In the genomic region with DNA sequence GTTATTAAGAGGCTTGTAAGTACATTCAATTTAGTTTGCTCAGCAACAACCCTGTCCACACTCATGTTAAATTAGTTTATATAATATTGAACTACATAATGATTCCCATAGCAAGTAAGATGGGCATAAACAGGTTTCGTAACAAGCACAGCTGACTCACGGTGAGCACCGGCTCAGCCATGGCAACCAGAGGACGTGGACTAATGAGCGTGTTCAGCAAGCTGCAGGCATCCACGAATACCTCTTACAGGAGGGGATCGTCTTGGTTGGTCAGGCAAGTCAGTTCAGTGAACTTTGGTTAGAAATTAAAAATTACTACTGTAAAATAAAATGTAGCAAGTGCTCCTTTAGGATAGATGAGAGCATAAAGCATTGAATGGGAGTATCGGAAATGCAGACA, we compare ENCODE assay signal across 14 cellular contexts. TPM values are rescaled to one million over a fixed set of nuclear protein-coding genes. Genes with fewer than 3 reads are reported as not detected.
DNase-seq lines count a peak whose midpoint lies in the region; TF ChIP-seq lines count a peak whose summit lies in the region.
"Had no signal": no experiment of that assay in that cellular context is flagged by ENCODE, and none has a peak within 500 bp of the region (broad histone marks: within the 10 kb centered on the region; RNA-seq: fewer than 3 reads in every experiment).

No MANE protein-coding gene starts in this region.

- H2BK5ac ChIP-seq in neuronal stem cell (ENCODE audit: low read length), result no peak overlapping the region

- no peak overlapping the region for H3K9ac ChIP-seq in neuronal stem cell (ENCODE audit: low read depth, low read length, poor library complexity)

- intact Hi-C loops in stomach (cut with DNase I; ENCODE audit: low total_unique reads), result no loop called here

- H4K91ac ChIP-seq in neuronal stem cell (ENCODE audit: low read depth, low read length, poor library complexity), result no peak overlapping the region

- no peak overlapping the region for H2BK120ac ChIP-seq in neuronal stem cell (ENCODE audit: low read depth, low read length)

- in situ Hi-C loops in astrocyte of the spinal cord (cut with HindIII; ENCODE audit: low sequenced_read_pairs), result no loop called here

- H3K4me1 ChIP-seq in stomach, result no peaks in the 10 kb centered on the region
- no peaks in the 10 kb centered on the region for H3K4me1 ChIP-seq in neuronal stem cell (ENCODE audit: control insufficient read depth in 2 of 2, insufficient read depth in 1 of 2, low read depth in 1 of 2, low read length in 2 of 2)
- H3K4me1 ChIP-seq: heart right ventricle had no signal

- no peak overlapping the region for H3K4me2 ChIP-seq in neuronal stem cell (ENCODE audit: insufficient read depth, low read length, poor library complexity, severe bottlenecking)

- no peak overlapping the region for H3K4ac ChIP-seq in neuronal stem cell (ENCODE audit: low read length)

- H3K9me3 ChIP-seq in stomach (peaks cover 0 to 16% (median 4%) of the 10 kb centered on the region in 4 donors), neuronal stem cell (replicated peaks in 1 of 2; ENCODE audit: control insufficient read depth in 2 of 2, insufficient read depth in 1 of 2, low read depth in 1 of 2, low read length in 2 of 2) (peaks cover 0 to 5% of the 10 kb centered on the region in 2 donors)

- no peak overlapping the region for H2BK15ac ChIP-seq in neuronal stem cell (ENCODE audit: low read length)

- no peak overlapping the region for H2AFZ ChIP-seq in neuronal stem cell (ENCODE audit: low read length)

- TF ChIP-seq CTCF in AG09309 (IDR thresholded peaks at IDR 0.05; ENCODE audit: control insufficient read depth, insufficient read depth, low read depth, low read length, missing control alignments) (no peak), astrocyte of the spinal cord (IDR thresholded peaks at IDR 0.05; ENCODE audit: low read depth, low read length) (no peak), kidney epithelial cell (IDR thresholded peaks at IDR 0.05; ENCODE audit: insufficient read depth, low read length, poor library complexity, severe bottlenecking) (no peak), stomach (IDR thresholded peaks at IDR 0.05) (no peak)

- no peak overlapping the region for H3K4me3 ChIP-seq in AG09309 (ENCODE audit: control insufficient read depth, low read depth, low read length)
- H3K4me3 ChIP-seq in astrocyte of the spinal cord (ENCODE audit: low read depth, low read length), result no peak overlapping the region
- no peak overlapping the region for H3K4me3 ChIP-seq in kidney epithelial cell (ENCODE audit: low read depth, low read length)
- no peak overlapping the region for H3K4me3 ChIP-seq in stomach
- no peak overlapping the region for H3K4me3 ChIP-seq in neuronal stem cell (ENCODE audit: low read length in 2 of 2)
- H3K4me3 ChIP-seq: heart right ventricle had no signal

- no peak overlapping the region for H2BK12ac ChIP-seq in neuronal stem cell (ENCODE audit: low read length)

- H3K79me1 ChIP-seq in neuronal stem cell (ENCODE audit: low read depth, low read length), result no peaks in the 10 kb centered on the region

- H3K23ac ChIP-seq in neuronal stem cell (ENCODE audit: low read depth, low read length, poor library complexity), result no peak overlapping the region

- no peak overlapping the region for H3K14ac ChIP-seq in neuronal stem cell (ENCODE audit: low read length)

- H3K36me3 ChIP-seq in kidney epithelial cell (ENCODE audit: control insufficient read depth, insufficient read depth, low read length), result no peaks in the 10 kb centered on the region
- peaks cover 0 to 70% (median 46%) of the 10 kb centered on the region in 4 donors for H3K36me3 ChIP-seq in stomach
- H3K36me3 ChIP-seq in neuronal stem cell (replicated peaks in 1 of 2; ENCODE audit: control insufficient read depth in 2 of 2, insufficient read depth in 2 of 2, low read length in 2 of 2), result peaks cover 0 to 14% of the 10 kb centered on the region in 2 donors

- no peak overlapping the region for H4K8ac ChIP-seq in neuronal stem cell (ENCODE audit: low read depth, low read length)

- 92 to 94% (median 92%) methylated on average over 8 of the region's 8 CpGs for WGBS in stomach, 5 donors
- no CpG with 5 or more reads among the region's 8 CpGs for WGBS in neuronal stem cell (ENCODE audit: extremely low coverage in 2 of 2, insufficient read length in 2 of 2, insufficient replicate concordance in 1 of 2), 2 donors

- TF ChIP-seq POLR2A in stomach (IDR thresholded peaks at IDR 0.05), result no peak

- TF ChIP-seq EP300 in stomach (IDR thresholded peaks at IDR 0.05), result no peak

- DNase-seq in AG09309 (ENCODE audit: low read depth) (peak; percentile 35), HS-5 (ENCODE audit: low read depth) (peak; percentile 41), astrocyte of the spinal cord (ENCODE audit: low read depth, low spot score) (peak; percentile 32), kidney epithelial cell (ENCODE audit: low read depth) (peak; percentile 77), NCI-H446 treated with DMSO at 0.1 percent for 48 hours (lab: John Stamatoyannopoulos, UW) (no peak), stomach (no peak), neuronal stem cell (ENCODE audit: low spot score) (no peak), HuH-7.5 (ENCODE audit: low spot score) (no peak)
- DNase-seq: activated CD8-positive, alpha-beta T cell treated with anti-CD3 and anti-CD28 coated beads for 36 hours; activated T-cell treated with anti-CD3 and anti-CD28 coated beads, Interleukin-2, amount 50 U/mL, for 48 hours; AML-193; heart right ventricle; NCI-H1048; NCI-H748 treated with DMSO at 0.1 percent for 48 hours had no signal

- no peaks in the 10 kb centered on the region for H3K27me3 ChIP-seq in kidney epithelial cell (ENCODE audit: control insufficient read depth, insufficient read depth, low read length)
- no peaks in the 10 kb centered on the region for H3K27me3 ChIP-seq in stomach
- no peaks in the 10 kb centered on the region for H3K27me3 ChIP-seq in neuronal stem cell (ENCODE audit: control insufficient read depth in 3 of 3, insufficient read depth in 3 of 3, low read depth in 1 of 3, low read length in 3 of 3)
- H3K27me3 ChIP-seq: heart right ventricle had no signal

- H2AK5ac ChIP-seq in neuronal stem cell (ENCODE audit: low read depth, low read length), result no peak overlapping the region

- H3K27ac ChIP-seq in stomach (no peak overlapping the region), neuronal stem cell (replicated peaks; ENCODE audit: low read length) (no peak overlapping the region)
- H3K27ac ChIP-seq: heart right ventricle had no signal

- no peak overlapping the region for H3K18ac ChIP-seq in neuronal stem cell (ENCODE audit: low read length)

RNA-seq across cellular contexts. Expression of gene ELAC2, which starts 58.4 kb away (rescaled TPM):
- total RNA-seq in kidney epithelial cell, result 73.7 and 80.8 TPM in 2 replicates
- total RNA-seq in stomach, result 100 to 1,000 TPM in 1 of 5 donors, 10 to 100 TPM in 4; 53.9 to 156 (median 87.0) TPM
- polyA plus RNA-seq in stomach, result 10 to 100 TPM; 20.5 to 30.6 (median 25.2) TPM
- 38.7 TPM for polyA plus RNA-seq in neuronal stem cell (2013, experiment 1 of 2)
- polyA plus RNA-seq in neuronal stem cell (2013, experiment 2 of 2), result 36.8 TPM

Comparison
In these comparisons a context has a peak if more than half of its experiments do, and no peak if none do; other contexts are left out.
1. DNase-seq: peak in AG09309 (single experiment), HS-5 (single experiment), astrocyte of the spinal cord (single experiment) and kidney epithelial cell (single experiment); none in NCI-H446 treated with DMSO at 0.1 percent for 48 hours (single experiment), stomach (single experiment), neuronal stem cell (single experiment) and HuH-7.5 (single experiment).